In the genomic region with DNA sequence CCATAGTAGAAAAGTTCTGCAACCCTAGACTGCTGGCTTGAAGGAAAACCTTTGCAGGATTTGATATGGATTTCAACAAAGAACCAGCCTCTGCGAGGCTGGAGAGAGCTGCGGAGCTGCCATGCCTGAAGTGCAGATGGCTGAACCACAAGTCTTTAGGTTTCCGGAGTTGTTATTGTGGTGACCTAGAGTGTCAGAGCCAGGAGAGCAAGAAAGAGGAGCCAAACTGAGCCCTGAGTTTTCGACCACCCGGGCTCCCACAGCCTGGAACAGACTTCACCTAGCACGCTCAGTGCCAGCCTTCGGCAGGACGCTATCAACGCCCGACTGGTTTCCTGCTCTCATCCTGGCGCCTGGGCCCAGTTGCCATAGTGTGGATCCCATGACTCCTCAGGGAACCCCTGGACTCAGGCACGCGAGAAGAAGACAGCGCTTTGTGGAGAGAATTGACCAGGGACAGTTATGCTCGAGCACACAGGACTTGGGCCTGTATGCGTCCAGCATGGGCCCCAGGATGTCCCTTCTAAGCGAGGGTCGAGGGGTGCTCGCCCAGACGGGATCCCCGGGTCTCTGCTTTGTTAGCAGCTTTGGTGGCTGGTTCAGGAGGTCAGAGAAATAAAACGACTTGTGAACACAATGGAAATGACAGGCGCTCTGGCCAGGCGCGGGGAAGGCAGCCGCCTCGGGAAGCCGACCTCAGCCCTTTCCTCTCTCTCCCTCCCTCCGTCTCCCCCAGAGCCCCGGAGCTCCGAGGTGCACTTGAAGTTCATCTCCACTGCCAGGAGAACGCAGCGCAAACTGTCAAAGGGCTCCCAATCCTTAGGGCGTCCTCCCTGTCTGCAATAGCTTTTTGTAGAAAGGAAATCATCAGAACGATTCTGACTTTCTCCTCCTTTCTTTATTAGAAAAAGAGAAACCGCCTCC, we compare ENCODE assay signal across 15 cellular contexts. TPM values are rescaled to one million over a fixed set of nuclear protein-coding genes. Genes with fewer than 3 reads are reported as not detected.
DNase-seq lines count a peak whose midpoint lies in the region; ATAC-seq, FAIRE-seq and TF ChIP-seq lines count a peak whose summit lies in the region.
"Had no signal": no experiment of that assay in that cellular context is flagged by ENCODE, and none has a peak within 500 bp of the region (broad histone marks: within the 10 kb centered on the region; RNA-seq: fewer than 3 reads in every experiment).

No MANE protein-coding gene starts in this region.

- H3K9me3 ChIP-seq in WERI-Rb-1 (ENCODE audit: severe bottlenecking) (no peaks in the 10 kb centered on the region), iPS-18c (ENCODE audit: control insufficient read depth, insufficient read depth, low read length) (no peaks in the 10 kb centered on the region), thoracic aorta (no peaks in the 10 kb centered on the region)

- H3K4me3 ChIP-seq in WERI-Rb-1 (ENCODE audit: low read depth, low read length), result peak overlapping the region; percentile 51
- peak overlapping the region; percentile 70 for H3K4me3 ChIP-seq in iPS-18c (ENCODE audit: insufficient read depth, low read depth, low read length)
- peak overlapping the region; percentile 59 for H3K4me3 ChIP-seq in thoracic aorta

- peaks cover 20 to 36% of the 10 kb centered on the region in 2 donors for H3K4me1 ChIP-seq in thoracic aorta (ENCODE audit: control insufficient read depth in 1 of 2, low read depth in 2 of 2)

- H3K36me3 ChIP-seq in WERI-Rb-1, result no peaks in the 10 kb centered on the region
- H3K36me3 ChIP-seq in thoracic aorta, result no peaks in the 10 kb centered on the region

- H3K27me3 ChIP-seq in WERI-Rb-1 (ENCODE audit: insufficient read depth, low read depth, severe bottlenecking) (no peaks in the 10 kb centered on the region), thoracic aorta (replicated peaks; ENCODE audit: insufficient read depth) (peaks cover 12% of the 10 kb centered on the region)

- H3K27me3 Mint-ChIP-seq in activated naive CD8-positive, alpha-beta T cell, result peaks cover 40% of the 10 kb centered on the region
- H3K27me3 Mint-ChIP-seq in activated naive CD8-positive, alpha-beta T cell treated with anti-CD3 and anti-CD28 coated beads, Interleukin-2, amount 50 U/mL, for 24 hours, result peaks cover 76% of the 10 kb centered on the region
- H3K27me3 Mint-ChIP-seq in activated CD8-positive, alpha-beta memory T cell treated with anti-CD3 and anti-CD28 coated beads, Interleukin-2, amount 10 ng/mL, durations not matched to agents 7 days and 5 days, result peaks cover 79% of the 10 kb centered on the region

- peak overlapping the region; percentile 83 for H3K4me3 Mint-ChIP-seq in activated naive CD8-positive, alpha-beta T cell
- no peak overlapping the region for H3K4me3 Mint-ChIP-seq in activated naive CD8-positive, alpha-beta T cell treated with anti-CD3 and anti-CD28 coated beads, Interleukin-2, amount 50 U/mL, for 24 hours
- H3K4me3 Mint-ChIP-seq in activated CD8-positive, alpha-beta memory T cell treated with anti-CD3 and anti-CD28 coated beads, Interleukin-2, amount 10 ng/mL, durations not matched to agents 7 days and 5 days, result no peak overlapping the region
- H3K4me3 Mint-ChIP-seq: natural killer cell treated with Interleukin-12 subunit alpha and Interleukin-12 subunit beta and Interleukin-15 and Interleukin-18, amount 100 ng/mL, for 72 hours had no signal

- peaks cover 40% of the 10 kb centered on the region for H3K4me1 Mint-ChIP-seq in activated naive CD8-positive, alpha-beta T cell (ENCODE audit: low read depth)
- peaks cover 32% of the 10 kb centered on the region for H3K4me1 Mint-ChIP-seq in activated naive CD8-positive, alpha-beta T cell treated with anti-CD3 and anti-CD28 coated beads, Interleukin-2, amount 50 U/mL, for 24 hours
- peaks cover 28% of the 10 kb centered on the region for H3K4me1 Mint-ChIP-seq in activated CD8-positive, alpha-beta memory T cell treated with anti-CD3 and anti-CD28 coated beads, Interleukin-2, amount 10 ng/mL, durations not matched to agents 7 days and 5 days

- CTCF ChIA-PET in activated CD8-positive, alpha-beta memory T cell treated with anti-CD3 and anti-CD28 coated beads, Interleukin-2, amount 10 ng/mL, durations not matched to agents 7 days and 5 days (lab: Charles Lee), result no interaction called here

- H3K9me3 Mint-ChIP-seq in activated naive CD8-positive, alpha-beta T cell (ENCODE audit: low read depth), result no peaks in the 10 kb centered on the region
- no peaks in the 10 kb centered on the region for H3K9me3 Mint-ChIP-seq in activated naive CD8-positive, alpha-beta T cell treated with anti-CD3 and anti-CD28 coated beads, Interleukin-2, amount 50 U/mL, for 24 hours
- no peaks in the 10 kb centered on the region for H3K9me3 Mint-ChIP-seq in activated CD8-positive, alpha-beta memory T cell treated with anti-CD3 and anti-CD28 coated beads, Interleukin-2, amount 10 ng/mL, durations not matched to agents 7 days and 5 days (ENCODE audit: low read depth)
- H3K9me3 Mint-ChIP-seq: natural killer cell treated with Interleukin-12 subunit alpha and Interleukin-12 subunit beta and Interleukin-15 and Interleukin-18, amount 100 ng/mL, for 72 hours had no signal

- no peak for DNase-seq in activated naive CD8-positive, alpha-beta T cell treated with anti-CD3 and anti-CD28 coated beads, Interleukin-2, amount 50 U/mL, for 24 hours
- no peak for DNase-seq in WERI-Rb-1
- DNase-seq in thoracic aorta (ENCODE audit: low spot score), result no peak
- DNase-seq in activated CD8-positive, alpha-beta memory T cell treated with anti-CD3 and anti-CD28 coated beads, Interleukin-2, amount 10 ng/mL, durations not matched to agents 7 days and 5 days, result no peak
- no peak for DNase-seq in stimulated activated CD8-positive, alpha-beta memory T cell treated with anti-CD3 and anti-CD28 coated beads, Interleukin-4, amount 100 ng/mL, for 48 hours
- DNase-seq in H54 (ENCODE audit: insufficient read length, low spot score), result no peak
- DNase-seq: activated CD4-positive, CD25-positive, alpha-beta regulatory T cell treated with anti-CD3 and anti-CD28 coated beads, Interleukin-2, amount 50 U/mL, for 72 hours; NCI-H226; Right ventricle myocardium superior; stimulated activated CD4-positive, alpha-beta T cell treated with anti-CD3 and anti-CD28 coated beads, Interleukin-15, amount 100 ng/mL, for 24 hours; stimulated activated naive CD4-positive, alpha-beta T cell had no signal

- TF ChIP-seq CTCF in WERI-Rb-1 (IDR thresholded peaks at IDR 0.05; ENCODE audit: low read depth, low read length) (no peak), thoracic aorta (IDR thresholded peaks at IDR 0.05) (no peak)

- no peak for TF ChIP-seq POLR2A in H54 (IDR thresholded peaks at IDR 0.05; ENCODE audit: low read depth, low read length)

- H3K27ac ChIP-seq in WERI-Rb-1, result no peak overlapping the region
- no peak overlapping the region for H3K27ac ChIP-seq in thoracic aorta

- no peaks in the 10 kb centered on the region for H3K36me3 Mint-ChIP-seq in activated naive CD8-positive, alpha-beta T cell
- H3K36me3 Mint-ChIP-seq in activated naive CD8-positive, alpha-beta T cell treated with anti-CD3 and anti-CD28 coated beads, Interleukin-2, amount 50 U/mL, for 24 hours (ENCODE audit: low read depth), result peaks cover 2% of the 10 kb centered on the region
- peaks cover 4% of the 10 kb centered on the region for H3K36me3 Mint-ChIP-seq in activated CD8-positive, alpha-beta memory T cell treated with anti-CD3 and anti-CD28 coated beads, Interleukin-2, amount 10 ng/mL, durations not matched to agents 7 days and 5 days

- ATAC-seq in activated naive CD8-positive, alpha-beta T cell treated with anti-CD3 and anti-CD28 coated beads, Interleukin-2, amount 50 U/mL, for 24 hours, result no peak
- ATAC-seq in thoracic aorta (ENCODE audit: insufficient number of reproducible peaks, low FRiP score, low read depth), result no peak
- no peak for ATAC-seq in activated CD8-positive, alpha-beta memory T cell treated with anti-CD3 and anti-CD28 coated beads, Interleukin-2, amount 10 ng/mL, durations not matched to agents 7 days and 5 days

- FAIRE-seq in H54 (lab: Jason Lieb, UNC), result no peak

- no peak overlapping the region for H3K27ac Mint-ChIP-seq in activated naive CD8-positive, alpha-beta T cell
- no peak overlapping the region for H3K27ac Mint-ChIP-seq in activated naive CD8-positive, alpha-beta T cell treated with anti-CD3 and anti-CD28 coated beads, Interleukin-2, amount 50 U/mL, for 24 hours
- H3K27ac Mint-ChIP-seq in activated CD8-positive, alpha-beta memory T cell treated with anti-CD3 and anti-CD28 coated beads, Interleukin-2, amount 10 ng/mL, durations not matched to agents 7 days and 5 days, result no peak overlapping the region
- H3K27ac Mint-ChIP-seq: natural killer cell treated with Interleukin-12 subunit alpha and Interleukin-12 subunit beta and Interleukin-15 and Interleukin-18, amount 100 ng/mL, for 72 hours had no signal

RNA-seq across cellular contexts. Expression of gene GAD2, which starts 1.8 kb away (rescaled TPM):
- not detected for total RNA-seq in thoracic aorta
- total RNA-seq in activated CD8-positive, alpha-beta memory T cell treated with anti-CD3 and anti-CD28 coated beads, Interleukin-2, amount 10 ng/mL, durations not matched to agents 7 days and 5 days, result not detected
- total RNA-seq: HT-29; natural killer cell treated with Interleukin-12 subunit alpha and Interleukin-12 subunit beta and Interleukin-15 and Interleukin-18, amount 100 ng/mL, for 72 hours; Right ventricle myocardium superior had no signal
